2 cellular contexts compared by ENCODE assay signal in genomic region chr2:9673914-9674481, GRCh38.
TF ChIP-seq lines count a peak whose summit lies in the region.

No MANE protein-coding gene starts in this region.

TF ChIP-seq in A549, 52 proteins besides CTCF, POLR2A, EP300 and RAD21 (continued from another document):
- 0 out of 2 replicates have a peak, but pooled peaks have one; percentile 24 for TF ChIP-seq USF2 (IDR thresholded peaks at IDR 0.05)

TF ChIP-seq in IMR-90, 13 proteins besides CTCF, POLR2A, EP300 and RAD21 (continued from another document):
- no peak for TF ChIP-seq USF2 (IDR thresholded peaks at IDR 0.05; ENCODE audit: low read depth, low read length)
- TF ChIP-seq MAFK (IDR thresholded peaks at IDR 0.05; ENCODE audit: low read depth, low read length), result no peak
- no peak for TF ChIP-seq RFX5 (IDR thresholded peaks at IDR 0.05; ENCODE audit: low read depth, low read length)
- no peak for TF ChIP-seq CHD1 (IDR thresholded peaks at IDR 0.05; ENCODE audit: low read depth, low read length)
- TF ChIP-seq MXI1 (IDR thresholded peaks at IDR 0.05; ENCODE audit: borderline replicate concordance, low read depth, low read length), result no peak
- TF ChIP-seq CEBPB (IDR thresholded peaks at IDR 0.05; ENCODE audit: low read depth, low read length), result no peak
- no peak for TF ChIP-seq RCOR1 (IDR thresholded peaks at IDR 0.05; ENCODE audit: insufficient replicate concordance, low read length)
- TF ChIP-seq SMC3 (IDR thresholded peaks at IDR 0.05; ENCODE audit: low read depth, low read length), result no peak
- TF ChIP-seq NFE2L2 (IDR thresholded peaks at IDR 0.05; ENCODE audit: low read depth, low read length), result no peak
